Comparison of ENCODE assay signal across 9 cellular contexts in genomic region chr1:59947047-59947938, GRCh38. TPM values are rescaled to one million over a fixed set of nuclear protein-coding genes. Genes with fewer than 3 reads are reported as not detected.
DNase-seq lines count a peak whose midpoint lies in the region; ATAC-seq and TF ChIP-seq lines count a peak whose summit lies in the region.
"Had no signal": no experiment of that assay in that cellular context is flagged by ENCODE, and none has a peak within 500 bp of the region (broad histone marks: within the 10 kb centered on the region; RNA-seq: fewer than 3 reads in every experiment).

No MANE protein-coding gene starts in this region.

- in situ Hi-C loops in brain microvascular endothelial cell (cut with HindIII; ENCODE audit: low pct_ligation_motif_present, low sequenced_read_pairs), result no loop called here

- no peaks in the 10 kb centered on the region for H3K27me3 ChIP-seq in brain microvascular endothelial cell (replicated peaks)

- no peak overlapping the region for H3K4me3 ChIP-seq in brain microvascular endothelial cell (ENCODE audit: low read depth, low read length)
- H3K4me3 ChIP-seq: skin epidermis had no signal

- H3K36me3 ChIP-seq in brain microvascular endothelial cell (replicated peaks), result no peaks in the 10 kb centered on the region

- no peak overlapping the region for H3K27ac ChIP-seq in brain microvascular endothelial cell
- H3K27ac ChIP-seq: skin epidermis had no signal

- peak; percentile 95 for ATAC-seq in HG02588 (IDR thresholded peaks at IDR 0.05; ENCODE audit: unreplicated experiment)

- TF ChIP-seq CTCF in GM12873 (IDR thresholded peaks at IDR 0.05; ENCODE audit: insufficient read depth, low read depth, low read length, missing control alignments) (peak; percentile 92), brain microvascular endothelial cell (IDR thresholded peaks at IDR 0.05; ENCODE audit: low read depth, low read length, missing control alignments) (peak; percentile 93)

- peak; percentile 45 for DNase-seq in A172 (ENCODE audit: low spot score)
- DNase-seq in NAMALWA (ENCODE audit: low spot score), result peak; percentile 69
- DNase-seq in T follicular helper cell (ENCODE audit: low read depth), result peak; percentile 26
- DNase-seq in brain microvascular endothelial cell, result peak; percentile 63
- peak; percentile 83 for DNase-seq in iPS-NIHi7 (ENCODE audit: extremely low spot score)
- peak; percentile 11 to 39 for DNase-seq in stimulated activated CD4-positive, alpha-beta T cell treated with anti-CD3 and anti-CD28 coated beads, Interleukin-15, amount 100 ng/mL, for 48 hours (ENCODE audit: low read depth in 2 of 2)

RNA-seq across cellular contexts. Expression of gene CYP2J2, which starts 20.7 kb away (rescaled TPM):
- total RNA-seq in A172 (2014; rRNA removed; shearing (Covaris generic)), result 0.24 TPM in 1 of 2 replicates, not detected in the other

Comparison
In these comparisons a context has a peak if more than half of its experiments do, and no peak if none do; other contexts are left out.
1. DNase-seq: peak in every context shown above with its lines; median percentile 83 in iPS-NIHi7; 69 in NAMALWA; 63 in brain microvascular endothelial cell; 45 in A172; 26 in T follicular helper cell; 25 in stimulated activated CD4-positive, alpha-beta T cell treated with anti-CD3 and anti-CD28 coated beads, Interleukin-15, amount 100 ng/mL, for 48 hours.